2 cellular contexts compared by ENCODE assay signal in the genomic region with DNA sequence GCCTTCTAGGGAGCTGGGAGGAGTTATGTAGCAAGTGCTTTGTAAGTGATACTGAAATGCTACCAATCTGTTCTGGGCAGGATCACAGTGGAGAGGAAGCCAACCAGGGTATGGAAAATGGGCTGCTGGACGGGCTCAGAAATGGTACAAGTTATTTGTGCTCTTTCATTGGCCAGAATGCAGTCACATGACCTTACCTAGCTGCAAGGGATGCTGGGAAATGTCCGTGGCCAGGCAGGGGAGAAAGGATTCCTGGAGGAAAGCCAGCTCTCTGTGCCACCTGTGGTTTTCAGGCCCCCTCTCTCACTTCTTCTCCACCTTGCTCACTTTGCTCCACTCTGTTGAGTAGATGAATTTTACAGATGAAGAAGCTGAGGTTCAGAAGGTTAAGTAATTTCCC.
TF ChIP-seq lines count a peak whose summit lies in the region.

No MANE protein-coding gene starts in this region.

TF ChIP-seq in HepG2, 621 proteins besides CTCF, POLR2A, EP300 and RAD21:
- TF ChIP-seq EEA1 (CRISPR knock-in tag; IDR thresholded peaks at IDR 0.05; ENCODE audit: borderline replicate concordance) (no peak), PITX1 (CRISPR knock-in tag; IDR thresholded peaks at IDR 0.05) (no peak), NFYB (CRISPR knock-in tag; IDR thresholded peaks at IDR 0.05) (peak; percentile 13; the same call in 1 of the 2 replicates), USF2 (IDR thresholded peaks at IDR 0.05; ENCODE audit: low read depth, low read length) (no peak), USF2 (CRISPR knock-in tag; IDR thresholded peaks at IDR 0.05; ENCODE audit: borderline replicate concordance) (peak; percentile 68; the same call in 1 of the 2 replicates), ZNF143 (CRISPR knock-in tag; IDR thresholded peaks at IDR 0.05) (peak; percentile 69), ATF6 (CRISPR knock-in tag; conservative IDR thresholded peaks at IDR 0.05) (no peak), ZNF121 (CRISPR knock-in tag; IDR thresholded peaks at IDR 0.05) (no peak), RBM22 (optimal IDR thresholded peaks at IDR 0.05; ENCODE audit: low read length) (peak; percentile 11), TEAD3 (CRISPR knock-in tag; optimal IDR thresholded peaks at IDR 0.05; ENCODE audit: borderline replicate concordance) (no peak)
- TF ChIP-seq, protein P1, sequence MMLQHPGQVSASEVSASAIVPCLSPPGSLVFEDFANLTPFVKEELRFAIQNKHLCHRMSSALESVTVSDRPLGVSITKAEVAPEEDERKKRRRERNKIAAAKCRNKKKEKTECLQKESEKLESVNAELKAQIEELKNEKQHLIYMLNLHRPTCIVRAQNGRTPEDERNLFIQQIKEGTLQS (CRISPR knock-in tag; IDR thresholded peaks at IDR 0.05), result no peak
- TF ChIP-seq, protein P2, sequence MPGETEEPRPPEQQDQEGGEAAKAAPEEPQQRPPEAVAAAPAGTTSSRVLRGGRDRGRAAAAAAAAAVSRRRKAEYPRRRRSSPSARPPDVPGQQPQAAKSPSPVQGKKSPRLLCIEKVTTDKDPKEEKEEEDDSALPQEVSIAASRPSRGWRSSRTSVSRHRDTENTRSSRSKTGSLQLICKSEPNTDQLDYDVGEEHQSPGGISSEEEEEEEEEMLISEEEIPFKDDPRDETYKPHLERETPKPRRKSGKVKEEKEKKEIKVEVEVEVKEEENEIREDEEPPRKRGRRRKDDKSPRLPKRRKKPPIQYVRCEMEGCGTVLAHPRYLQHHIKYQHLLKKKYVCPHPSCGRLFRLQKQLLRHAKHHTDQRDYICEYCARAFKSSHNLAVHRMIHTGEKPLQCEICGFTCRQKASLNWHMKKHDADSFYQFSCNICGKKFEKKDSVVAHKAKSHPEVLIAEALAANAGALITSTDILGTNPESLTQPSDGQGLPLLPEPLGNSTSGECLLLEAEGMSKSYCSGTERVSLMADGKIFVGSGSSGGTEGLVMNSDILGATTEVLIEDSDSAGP (CRISPR knock-in tag; IDR thresholded peaks at IDR 0.05; ENCODE audit: borderline replicate concordance), result 0 out of 2 replicates have a peak, but pooled peaks have one; percentile 17
- TF ChIP-seq, protein P3, sequence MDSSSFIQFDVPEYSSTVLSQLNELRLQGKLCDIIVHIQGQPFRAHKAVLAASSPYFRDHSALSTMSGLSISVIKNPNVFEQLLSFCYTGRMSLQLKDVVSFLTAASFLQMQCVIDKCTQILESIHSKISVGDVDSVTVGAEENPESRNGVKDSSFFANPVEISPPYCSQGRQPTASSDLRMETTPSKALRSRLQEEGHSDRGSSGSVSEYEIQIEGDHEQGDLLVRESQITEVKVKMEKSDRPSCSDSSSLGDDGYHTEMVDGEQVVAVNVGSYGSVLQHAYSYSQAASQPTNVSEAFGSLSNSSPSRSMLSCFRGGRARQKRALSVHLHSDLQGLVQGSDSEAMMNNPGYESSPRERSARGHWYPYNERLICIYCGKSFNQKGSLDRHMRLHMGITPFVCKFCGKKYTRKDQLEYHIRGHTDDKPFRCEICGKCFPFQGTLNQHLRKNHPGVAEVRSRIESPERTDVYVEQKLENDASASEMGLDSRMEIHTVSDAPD (CRISPR knock-in tag; IDR thresholded peaks at IDR 0.05), result 0 out of 2 replicates have a peak, but pooled peaks have one; percentile 43
TF ChIP-seq in HepG2: peak in this region for 6.

TF ChIP-seq in WTC11, 78 proteins besides CTCF, POLR2A, EP300 and RAD21:
- TF ChIP-seq USF2 (CRISPR knock-in tag; IDR thresholded peaks at IDR 0.05), result peak; percentile 65; the same call in 1 of the 2 replicates
- TF ChIP-seq, protein P4, sequence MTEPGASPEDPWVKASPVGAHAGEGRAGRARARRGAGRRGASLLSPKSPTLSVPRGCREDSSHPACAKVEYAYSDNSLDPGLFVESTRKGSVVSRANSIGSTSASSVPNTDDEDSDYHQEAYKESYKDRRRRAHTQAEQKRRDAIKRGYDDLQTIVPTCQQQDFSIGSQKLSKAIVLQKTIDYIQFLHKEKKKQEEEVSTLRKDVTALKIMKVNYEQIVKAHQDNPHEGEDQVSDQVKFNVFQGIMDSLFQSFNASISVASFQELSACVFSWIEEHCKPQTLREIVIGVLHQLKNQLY (CRISPR knock-in tag; IDR thresholded peaks at IDR 0.05), result no peak
- TF ChIP-seq MYBL2 (CRISPR knock-in tag; IDR thresholded peaks at IDR 0.05), result no peak
- TF ChIP-seq JAZF1 (CRISPR knock-in tag; IDR thresholded peaks at IDR 0.05), result no peak
- TF ChIP-seq, protein P5, sequence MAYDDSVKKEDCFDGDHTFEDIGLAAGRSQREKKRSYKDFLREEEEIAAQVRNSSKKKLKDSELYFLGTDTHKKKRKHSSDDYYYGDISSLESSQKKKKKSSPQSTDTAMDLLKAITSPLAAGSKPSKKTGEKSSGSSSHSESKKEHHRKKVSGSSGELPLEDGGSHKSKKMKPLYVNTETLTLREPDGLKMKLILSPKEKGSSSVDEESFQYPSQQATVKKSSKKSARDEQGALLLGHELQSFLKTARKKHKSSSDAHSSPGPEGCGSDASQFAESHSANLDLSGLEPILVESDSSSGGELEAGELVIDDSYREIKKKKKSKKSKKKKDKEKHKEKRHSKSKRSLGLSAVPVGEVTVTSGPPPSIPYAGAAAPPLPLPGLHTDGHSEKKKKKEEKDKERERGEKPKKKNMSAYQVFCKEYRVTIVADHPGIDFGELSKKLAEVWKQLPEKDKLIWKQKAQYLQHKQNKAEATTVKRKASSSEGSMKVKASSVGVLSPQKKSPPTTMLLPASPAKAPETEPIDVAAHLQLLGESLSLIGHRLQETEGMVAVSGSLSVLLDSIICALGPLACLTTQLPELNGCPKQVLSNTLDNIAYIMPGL (CRISPR knock-in tag; IDR thresholded peaks at IDR 0.05), result no peak
- TF ChIP-seq IRF2 (CRISPR knock-in tag; IDR thresholded peaks at IDR 0.05; ENCODE audit: borderline replicate concordance, low read depth), result no peak
- no peak for TF ChIP-seq ZNF138 (CRISPR knock-in tag; conservative IDR thresholded peaks at IDR 0.05)
- TF ChIP-seq CDX4 (CRISPR knock-in tag; IDR thresholded peaks at IDR 0.05; ENCODE audit: borderline replicate concordance), result no peak
